ENCODE assay signal across 14 cellular contexts in genomic region chr14:68662395-68662794, GRCh38.
DNase-seq lines count a peak whose midpoint lies in the region; ATAC-seq and TF ChIP-seq lines count a peak whose summit lies in the region.
"Had no signal": no experiment of that assay in that cellular context is flagged by ENCODE, and none has a peak within 500 bp of the region (broad histone marks: within the 10 kb centered on the region; RNA-seq: fewer than 3 reads in every experiment).

No MANE protein-coding gene starts in this region.

- ATAC-seq in lower lobe of right lung, result no peak
- ATAC-seq in stimulated activated naive B cell treated with anti-CD40 and anti-IgM and Interleukin-4, amounts not matched to agents 10 μg/mL and 1 μg/mL and 100 μg/mL, for 72 hours (replicated peaks), result no peak
- ATAC-seq in SK-N-SH treated with all-trans-retinoic acid at 6 μM for 48 hours, result no peak
- no peak for ATAC-seq in HG03520 (IDR thresholded peaks at IDR 0.05; ENCODE audit: unreplicated experiment)

- intact Hi-C loops in lower lobe of right lung (cut with DNase I), result no loop called here

- H3K9me3 Mint-ChIP-seq in stimulated activated naive B cell treated with anti-CD40 and anti-IgM and Interleukin-4, amounts not matched to agents 10 μg/mL and 1 μg/mL and 100 μg/mL, for 72 hours, result peaks cover 0 to 3% of the 10 kb centered on the region in 2 donors

- H3K9me3 ChIP-seq in SJCRH30 (replicated peaks), result no peaks in the 10 kb centered on the region
- H3K9me3 ChIP-seq in lower lobe of right lung, result no peaks in the 10 kb centered on the region

- peaks cover 53 to 72% of the 10 kb centered on the region in 2 donors for H3K4me1 Mint-ChIP-seq in stimulated activated naive B cell treated with anti-CD40 and anti-IgM and Interleukin-4, amounts not matched to agents 10 μg/mL and 1 μg/mL and 100 μg/mL, for 72 hours

- peak overlapping the region; percentile 85 for H3K27ac Mint-ChIP-seq in stimulated activated naive B cell treated with anti-CD40 and anti-IgM and Interleukin-4, amounts not matched to agents 10 μg/mL and 1 μg/mL and 100 μg/mL, for 72 hours
- H3K27ac Mint-ChIP-seq: activated T-cell treated with anti-CD3 and anti-CD28 coated beads, Interleukin-2, amount 50 U/mL, for 72 hours had no signal

- peak; percentile 47 for DNase-seq in activated CD8-positive, alpha-beta memory T cell treated with anti-CD3 and anti-CD28 coated beads for 24 hours
- DNase-seq in activated CD8-positive, alpha-beta memory T cell treated with anti-CD3 and anti-CD28 coated beads, Interleukin-2, amount 50 U/mL, for 48 hours, result no peak
- peak; percentile 62 to 73 for DNase-seq in SJCRH30
- no peak for DNase-seq in lower lobe of right lung
- no peak for DNase-seq in stimulated activated naive B cell treated with anti-CD40 and anti-IgM and Interleukin-4, amounts not matched to agents 10 μg/mL and 1 μg/mL and 100 μg/mL, for 72 hours
- no peak for DNase-seq in activated gamma-delta T cell treated with Interleukin-2 at 50 U/mL for 16 hours
- DNase-seq: activated T-cell treated with anti-CD3 and anti-CD28 coated beads, Interleukin-2, amount 50 U/mL, for 72 hours; NCI-H2227 treated with DMSO at 0.1 percent for 48 hours; nephron progenitor cell; substantia nigra had no signal

- TF ChIP-seq CTCF in lower lobe of right lung (IDR thresholded peaks at IDR 0.05), result no peak

- H3K27ac ChIP-seq in SJCRH30, result peak overlapping the region; percentile 40
- H3K27ac ChIP-seq in lower lobe of right lung, result peak overlapping the region; percentile 19
- H3K27ac ChIP-seq: SK-N-MC, VCaP had no signal

- H3K36me3 ChIP-seq in SJCRH30 (no peaks in the 10 kb centered on the region), lower lobe of right lung (no peaks in the 10 kb centered on the region)

- H3K27me3 ChIP-seq in SJCRH30 (no peaks in the 10 kb centered on the region), lower lobe of right lung (ENCODE audit: low read depth) (no peaks in the 10 kb centered on the region)

- H3K36me3 Mint-ChIP-seq in stimulated activated naive B cell treated with anti-CD40 and anti-IgM and Interleukin-4, amounts not matched to agents 10 μg/mL and 1 μg/mL and 100 μg/mL, for 72 hours, result peaks cover 12 to 22% of the 10 kb centered on the region in 2 donors

- no peaks in the 10 kb centered on the region for H3K27me3 Mint-ChIP-seq in stimulated activated naive B cell treated with anti-CD40 and anti-IgM and Interleukin-4, amounts not matched to agents 10 μg/mL and 1 μg/mL and 100 μg/mL, for 72 hours

- H3K4me1 ChIP-seq in SJCRH30 (peaks cover 39% of the 10 kb centered on the region), lower lobe of right lung (peaks cover 59% of the 10 kb centered on the region)

- H3K4me3 Mint-ChIP-seq in stimulated activated naive B cell treated with anti-CD40 and anti-IgM and Interleukin-4, amounts not matched to agents 10 μg/mL and 1 μg/mL and 100 μg/mL, for 72 hours, result no peak overlapping the region

- H3K4me3 ChIP-seq in SJCRH30, result no peak overlapping the region
- H3K4me3 ChIP-seq in lower lobe of right lung, result no peak overlapping the region
- H3K4me3 ChIP-seq: SK-N-MC had no signal

TF ChIP-seq in SK-N-SH treated with all-trans-retinoic acid at 6 μM for 48 hours, 23 proteins besides CTCF, POLR2A, EP300 and RAD21:
- TF ChIP-seq ZC3H10 (CRISPR knock-in tag; IDR thresholded peaks at IDR 0.05) (no peak), RARB (CRISPR knock-in tag; IDR thresholded peaks at IDR 0.05) (no peak), GLIS3 (CRISPR knock-in tag; IDR thresholded peaks at IDR 0.05) (no peak), ARNTL (CRISPR knock-in tag; IDR thresholded peaks at IDR 0.05; ENCODE audit: borderline replicate concordance, low read depth) (no peak)

Comparison
In these comparisons a context has a peak if more than half of its experiments do, and no peak if none do; other contexts are left out.
1. DNase-seq: peak in activated CD8-positive, alpha-beta memory T cell treated with anti-CD3 and anti-CD28 coated beads for 24 hours (single experiment) and SJCRH30 (2 of 2); none in activated CD8-positive, alpha-beta memory T cell treated with anti-CD3 and anti-CD28 coated beads, Interleukin-2, amount 50 U/mL, for 48 hours (single experiment), lower lobe of right lung (single experiment), stimulated activated naive B cell treated with anti-CD40 and anti-IgM and Interleukin-4, amounts not matched to agents 10 μg/mL and 1 μg/mL and 100 μg/mL, for 72 hours (single experiment) and activated gamma-delta T cell treated with Interleukin-2 at 50 U/mL for 16 hours (single experiment).